In genomic region chr5:134749415-134749814, GRCh38 we compare ENCODE assay signal across 28 cellular contexts. TPM values are rescaled to one million over a fixed set of nuclear protein-coding genes. Genes with fewer than 3 reads are reported as not detected.
DNase-seq lines count a peak whose midpoint lies in the region; ATAC-seq and TF ChIP-seq lines count a peak whose summit lies in the region.
"Had no signal": no experiment of that assay in that cellular context is flagged by ENCODE, and none has a peak within 500 bp of the region (broad histone marks: within the 10 kb centered on the region; RNA-seq: fewer than 3 reads in every experiment).

No MANE protein-coding gene starts in this region.

- H3K4me3 ChIP-seq in HUES6 (ENCODE audit: low read depth, low read length), result no peak overlapping the region
- no peak overlapping the region for H3K4me3 ChIP-seq in endodermal cell (ENCODE audit: low read length)
- no peak overlapping the region for H3K4me3 ChIP-seq in ascending aorta
- H3K4me3 ChIP-seq: heart left ventricle, left lung, ovary, right atrium auricular region, spleen had no signal

- H3K27ac Mint-ChIP-seq in endodermal cell, result peak overlapping the region; percentile 76
- peak overlapping the region; percentile 35 to 89 (median 68) for H3K27ac Mint-ChIP-seq in naive B cell
- H3K27ac Mint-ChIP-seq: activated naive CD4-positive, alpha-beta T cell treated with anti-CD3 and anti-CD28 coated beads, Interleukin-2, amount 10 ng/mL, durations not matched to agents 7 days and 5 days; natural killer cell had no signal

- H3K9ac ChIP-seq in HUES6 (ENCODE audit: low read length), result peak overlapping the region; percentile 44
- peak overlapping the region; percentile 61 for H3K9ac ChIP-seq in endodermal cell (ENCODE audit: extremely low read depth, low read length, poor library complexity, severe bottlenecking)
- H3K9ac ChIP-seq: KMS-11 had no signal

- 82% methylated on average over 3 of the region's 3 CpGs; no CpG with 5 or more reads in 1 of the 2 experiments for WGBS in endodermal cell (ENCODE audit: insufficient coverage in 1 of 2, insufficient read length in 1 of 2), 2 experiments

- ATAC-seq in naive B cell (ENCODE audit: low read depth in 2 of 2), result no peak
- no peak for ATAC-seq in HG02840 (IDR thresholded peaks at IDR 0.05; ENCODE audit: low FRiP score, unreplicated experiment)
- ATAC-seq: heart left ventricle, left lung, natural killer cell had no signal

- no peaks in the 10 kb centered on the region for H3K27me3 ChIP-seq in HUES6 (ENCODE audit: control insufficient read depth, insufficient read depth, low read length)
- no peaks in the 10 kb centered on the region for H3K27me3 ChIP-seq in endodermal cell (ENCODE audit: control insufficient read depth, insufficient read depth, low read length, poor library complexity, severe bottlenecking)
- H3K27me3 ChIP-seq in ascending aorta, result no peaks in the 10 kb centered on the region
- H3K27me3 ChIP-seq: heart left ventricle, left lung, ovary, right atrium auricular region, spleen had no signal

- DNase-seq in ELF-1 (ENCODE audit: low read depth, low spot score) (peak; percentile 40), endodermal cell (no peak), naive B cell (no peak), ascending aorta (ENCODE audit: low spot score in 2 of 2) (no peak), NCI-H1048 (lab: John Stamatoyannopoulos, UW) (no peak), NCI-H1694 (lab: John Stamatoyannopoulos, UW) (no peak)
- DNase-seq: activated CD4-positive, alpha-beta T cell treated with anti-CD3 and anti-CD28 coated beads for 4 hours; activated naive CD4-positive, alpha-beta T cell treated with anti-CD3 and anti-CD28 coated beads, Interleukin-2, amount 10 ng/mL, durations not matched to agents 7 days and 5 days; aorta; dermis blood vessel endothelial cell; EL; heart left ventricle; left lung; midbrain; natural killer cell; NCI-H187; NCI-H526 treated with DMSO at 0.1 percent for 48 hours; ovary; RPMI8226; spleen; stimulated activated CD4-positive, alpha-beta T cell treated with anti-CD3 and anti-CD28 coated beads, Interleukin-2, amount 100 ng/mL, for 48 hours; stimulated activated naive CD4-positive, alpha-beta T cell had no signal

- no peak overlapping the region for H3K4me3 Mint-ChIP-seq in endodermal cell
- no peak overlapping the region for H3K4me3 Mint-ChIP-seq in naive B cell
- H3K4me3 Mint-ChIP-seq: activated naive CD4-positive, alpha-beta T cell treated with anti-CD3 and anti-CD28 coated beads, Interleukin-2, amount 10 ng/mL, durations not matched to agents 7 days and 5 days; central memory CD8-positive, alpha-beta T cell; natural killer cell had no signal

- no peaks in the 10 kb centered on the region for H3K27me3 Mint-ChIP-seq in endodermal cell (ENCODE audit: insufficient read depth)
- H3K27me3 Mint-ChIP-seq in naive B cell, result no peaks in the 10 kb centered on the region
- H3K27me3 Mint-ChIP-seq: activated naive CD4-positive, alpha-beta T cell treated with anti-CD3 and anti-CD28 coated beads, Interleukin-2, amount 10 ng/mL, durations not matched to agents 7 days and 5 days; central memory CD8-positive, alpha-beta T cell had no signal

- no peaks in the 10 kb centered on the region for H3K9me3 ChIP-seq in HUES6 (ENCODE audit: control insufficient read depth, insufficient read depth, low read depth, low read length)
- H3K9me3 ChIP-seq in endodermal cell (ENCODE audit: control insufficient read depth, low read length), result no peaks in the 10 kb centered on the region
- no peaks in the 10 kb centered on the region for H3K9me3 ChIP-seq in ascending aorta
- H3K9me3 ChIP-seq: heart left ventricle, left lung, ovary, right atrium auricular region, spleen had no signal

- intact Hi-C loops in ascending aorta (cut with DNase I), result no loop called here

- H3K27ac ChIP-seq in HUES6 (ENCODE audit: low read depth, low read length), result 0 out of 2 replicates have a peak overlapping the region, but pooled peaks have one; percentile 63
- peak overlapping the region; percentile 55 for H3K27ac ChIP-seq in endodermal cell (ENCODE audit: low read depth, low read length)
- no peak overlapping the region for H3K27ac ChIP-seq in ascending aorta
- H3K27ac ChIP-seq: C4-2B, heart left ventricle, KMS-11, left lung, ovary, right atrium auricular region, spleen had no signal

- H3K4me1 ChIP-seq in HUES6 (ENCODE audit: control insufficient read depth, insufficient read depth, low read length), result peaks cover 8% of the 10 kb centered on the region
- peaks cover 4% of the 10 kb centered on the region for H3K4me1 ChIP-seq in endodermal cell (ENCODE audit: control insufficient read depth, insufficient read depth, low read length)
- no peaks in the 10 kb centered on the region for H3K4me1 ChIP-seq in ascending aorta
- H3K4me1 ChIP-seq: heart left ventricle, left lung, right atrium auricular region, spleen had no signal

- no peaks in the 10 kb centered on the region for H3K9me3 Mint-ChIP-seq in endodermal cell
- no peaks in the 10 kb centered on the region for H3K9me3 Mint-ChIP-seq in naive B cell
- H3K9me3 Mint-ChIP-seq: activated naive CD4-positive, alpha-beta T cell treated with anti-CD3 and anti-CD28 coated beads, Interleukin-2, amount 10 ng/mL, durations not matched to agents 7 days and 5 days; central memory CD8-positive, alpha-beta T cell; natural killer cell had no signal

- H3K4me1 Mint-ChIP-seq in endodermal cell, result peaks cover 6% of the 10 kb centered on the region
- H3K4me1 Mint-ChIP-seq in naive B cell, result peaks cover 6 to 7% (median 7%) of the 10 kb centered on the region in 3 donors
- H3K4me1 Mint-ChIP-seq: activated naive CD4-positive, alpha-beta T cell treated with anti-CD3 and anti-CD28 coated beads, Interleukin-2, amount 10 ng/mL, durations not matched to agents 7 days and 5 days; central memory CD8-positive, alpha-beta T cell; natural killer cell had no signal

- H3K36me3 ChIP-seq in HUES6 (ENCODE audit: control insufficient read depth, insufficient read depth, low read length) (peaks cover 13% of the 10 kb centered on the region), endodermal cell (ENCODE audit: control insufficient read depth, insufficient read depth, low read length) (peaks cover 23% of the 10 kb centered on the region), ascending aorta (peaks cover 12 to 33% of the 10 kb centered on the region in 2 donors)
- H3K36me3 ChIP-seq: ovary had no signal

- TF ChIP-seq CTCF in endodermal cell (conservative IDR thresholded peaks at IDR 0.05) (no peak), ascending aorta (IDR thresholded peaks at IDR 0.05) (no peak)

- H3K36me3 Mint-ChIP-seq in endodermal cell (ENCODE audit: low read depth) (peaks cover 13% of the 10 kb centered on the region), naive B cell (no peaks in the 10 kb centered on the region)
- H3K36me3 Mint-ChIP-seq: activated naive CD4-positive, alpha-beta T cell treated with anti-CD3 and anti-CD28 coated beads, Interleukin-2, amount 10 ng/mL, durations not matched to agents 7 days and 5 days; natural killer cell had no signal

RNA-seq across cellular contexts. Expression of gene DDX46, which starts 9.2 kb away (rescaled TPM):
- 10 to 100 TPM; 78.7 to 79.4 TPM for total RNA-seq in endodermal cell
- polyA plus RNA-seq in endodermal cell (2013, experiment 1 of 2), result 60.6 TPM
- 54.3 TPM for polyA plus RNA-seq in endodermal cell (2013, experiment 2 of 2)
- 10 to 100 TPM; 17.7 to 24.7 (median 18.9) TPM for polyA plus RNA-seq in naive B cell (ENCODE audit: low read depth in 6 of 6)
- 84.1 TPM for total RNA-seq in ascending aorta

RNA-seq across cellular contexts. Expression of gene CAMLG, which starts 11.1 kb away (rescaled TPM):
- total RNA-seq in endodermal cell, result 10 to 100 TPM; 23.3 to 25.6 TPM
- 50.9 TPM for polyA plus RNA-seq in endodermal cell (2013, experiment 1 of 2)
- polyA plus RNA-seq in endodermal cell (2013, experiment 2 of 2), result 46.1 TPM
- 10 to 100 TPM; 35.1 to 39.1 (median 37.2) TPM for polyA plus RNA-seq in naive B cell (ENCODE audit: low read depth in 6 of 6)
- 12.6 TPM for total RNA-seq in ascending aorta

Comparison
In these comparisons a context has a peak if more than half of its experiments do, and no peak if none do; other contexts are left out.
1. H3K27ac ChIP-seq: peak in HUES6 (single experiment) and endodermal cell (single experiment); none in ascending aorta (0 of 2).